Comparison of ENCODE assay signal across 8 cellular contexts in the genomic region with DNA sequence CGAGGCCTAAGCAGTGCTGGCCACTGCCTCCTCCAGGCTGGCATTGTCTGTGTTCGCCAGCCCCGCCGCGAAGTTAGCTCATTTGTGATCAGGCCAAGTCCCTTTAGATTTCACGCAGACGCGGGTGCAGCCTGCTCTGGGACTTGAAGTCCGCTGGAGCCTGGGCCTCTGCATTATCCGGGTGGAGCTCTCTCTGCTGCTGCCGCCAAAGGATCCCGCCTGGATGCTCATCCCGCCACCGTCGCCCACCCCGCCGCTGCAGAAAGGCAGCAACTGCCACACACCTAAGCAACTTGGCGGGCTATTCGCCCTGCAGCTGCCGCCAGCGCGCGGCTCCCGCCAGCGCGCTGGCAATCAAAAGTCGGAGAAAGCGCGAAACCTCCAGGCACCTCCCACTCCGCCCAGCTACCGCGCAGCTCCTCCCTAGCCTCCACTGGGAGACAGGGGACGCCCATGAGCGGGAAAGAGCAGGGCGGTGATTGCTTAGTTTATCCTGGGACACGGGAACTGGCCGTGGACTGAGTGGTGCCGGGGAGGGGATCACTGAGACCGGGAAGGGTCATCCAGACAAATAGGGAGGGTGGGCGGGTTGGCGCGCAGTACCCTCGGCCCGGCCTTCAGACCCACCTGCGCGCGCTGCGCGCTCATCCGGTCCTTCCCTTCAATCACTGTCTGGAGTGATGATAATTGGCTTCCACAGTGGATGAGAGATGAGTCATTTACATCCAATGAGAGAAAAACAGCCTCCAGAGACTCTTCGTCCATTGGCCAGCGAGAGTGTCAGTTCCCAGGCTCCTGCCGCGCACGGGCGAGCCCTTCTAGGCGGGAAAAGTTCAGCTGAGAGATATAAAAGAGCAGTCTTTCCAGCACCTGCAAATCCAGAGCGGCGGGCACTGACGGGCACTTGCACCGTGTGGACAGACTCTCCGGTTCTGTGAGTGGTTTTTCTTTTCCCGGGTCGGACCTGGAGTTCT. TPM values are rescaled to one million over a fixed set of nuclear protein-coding genes. Genes with fewer than 3 reads are reported as not detected.
A peak's percentile ranks its signal among the peaks of the same experiment; 100 is the strongest.
DNase-seq lines count a peak whose midpoint lies in the region; ATAC-seq and TF ChIP-seq lines count a peak whose summit lies in the region.

A gene with protein sequence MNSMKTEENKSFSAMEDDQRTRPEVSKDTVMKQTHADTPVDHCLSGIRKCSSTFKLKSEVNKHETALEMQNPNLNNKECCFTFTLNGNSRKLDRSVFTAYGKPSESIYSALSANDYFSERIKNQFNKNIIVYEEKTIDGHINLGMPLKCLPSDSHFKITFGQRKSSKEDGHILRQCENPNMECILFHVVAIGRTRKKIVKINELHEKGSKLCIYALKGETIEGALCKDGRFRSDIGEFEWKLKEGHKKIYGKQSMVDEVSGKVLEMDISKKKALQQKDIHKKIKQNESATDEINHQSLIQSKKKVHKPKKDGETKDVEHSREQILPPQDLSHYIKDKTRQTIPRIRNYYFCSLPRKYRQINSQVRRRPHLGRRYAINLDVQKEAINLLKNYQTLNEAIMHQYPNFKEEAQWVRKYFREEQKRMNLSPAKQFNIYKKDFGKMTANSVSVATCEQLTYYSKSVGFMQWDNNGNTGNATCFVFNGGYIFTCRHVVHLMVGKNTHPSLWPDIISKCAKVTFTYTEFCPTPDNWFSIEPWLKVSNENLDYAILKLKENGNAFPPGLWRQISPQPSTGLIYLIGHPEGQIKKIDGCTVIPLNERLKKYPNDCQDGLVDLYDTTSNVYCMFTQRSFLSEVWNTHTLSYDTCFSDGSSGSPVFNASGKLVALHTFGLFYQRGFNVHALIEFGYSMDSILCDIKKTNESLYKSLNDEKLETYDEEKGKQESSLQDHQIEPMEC (plus strand): TSS at position 875 of the 974 bp plus-strand sequence. CDS start 2,389 bp downstream, outside the sequence.

- H3K4me3 Mint-ChIP-seq in neural crest cell = peak within 1 kb of the TSS; percentile 94

- peaks cover 53% of the 10 kb centered on the region for H3K4me1 Mint-ChIP-seq in neural crest cell

- peaks cover 35% of the 10 kb centered on the region for H3K36me3 Mint-ChIP-seq in neural crest cell (ENCODE audit: low read depth)

- peak; percentile 93 for DNase-seq in Daoy (ENCODE audit: low read depth)
- peak; percentile 16 for DNase-seq in KG1 (lab: John Stamatoyannopoulos, UW)
- DNase-seq in RPMI7951 (ENCODE audit: low read depth) = peak; percentile 97
- DNase-seq in activated effector memory CD4-positive, alpha-beta T cell treated with anti-CD3 and anti-CD28 coated beads, Interleukin-2, amount 50 U/mL, for 16 hours = peak; percentile 87
- DNase-seq in foreskin melanocyte = peak; percentile 88
- peak; percentile 65 for DNase-seq in neural crest cell (ENCODE audit: low read depth, low spot score)

- H3K27me3 Mint-ChIP-seq in neural crest cell (ENCODE audit: low read depth) = peaks cover 19% of the 10 kb centered on the region

- peak within 1 kb of the TSS; percentile 42 for H3K27ac ChIP-seq in thymus (ENCODE audit: low read depth)

- 3% methylated on average over 64 of the region's 64 CpGs for WGBS in thymus

- peaks cover 8% of the 10 kb centered on the region for H3K4me1 ChIP-seq in thymus (ENCODE audit: control insufficient read depth, insufficient read depth, low read length)

- peaks cover 7% of the 10 kb centered on the region for H3K9me3 Mint-ChIP-seq in neural crest cell

- no peaks in the 10 kb centered on the region for H3K9me3 ChIP-seq in thymus (ENCODE audit: control insufficient read depth)

- no peaks in the 10 kb centered on the region for H3K36me3 ChIP-seq in thymus (ENCODE audit: control insufficient read depth, insufficient read depth)

- ATAC-seq in GM21737 (IDR thresholded peaks at IDR 0.05; ENCODE audit: unreplicated experiment) = peak; percentile 75

- H3K27me3 ChIP-seq in thymus (ENCODE audit: control insufficient read depth, insufficient read depth) = no peaks in the 10 kb centered on the region

- peak within 1 kb of the TSS; percentile 81 for H3K27ac Mint-ChIP-seq in neural crest cell (ENCODE audit: unreplicated experiment)

- no peak for TF ChIP-seq CTCF in neural crest cell (conservative IDR thresholded peaks at IDR 0.05)

- peak within 1 kb of the TSS; percentile 63 for H3K4me3 ChIP-seq in thymus (ENCODE audit: low read length)

RNA-seq across cellular contexts. Expression of the gene that starts here (rescaled TPM):
- 24.1 and 32.3 TPM in 2 replicates for total RNA-seq in Daoy (2014; rRNA removed; shearing (Covaris generic))
- 21.1 and 34.0 TPM in 2 replicates for total RNA-seq in RPMI7951 (2014; rRNA removed; shearing (Covaris generic))
- total RNA-seq in neural crest cell = 35.1 and 35.4 TPM in 2 replicates
- 0.80 TPM for polyA plus RNA-seq in thymus

Comparison
In these comparisons a context has a peak if more than half of its experiments do, and no peak if none do; other contexts are left out.
1. Peak in every context shown above with its lines: DNase-seq, ATAC-seq, H3K4me3 ChIP-seq and H3K27ac ChIP-seq.
2. DNase-seq: peak in every context shown above with its lines; median percentile 97 in RPMI7951; 93 in Daoy; 88 in foreskin melanocyte; 87 in activated effector memory CD4-positive, alpha-beta T cell treated with anti-CD3 and anti-CD28 coated beads, Interleukin-2, amount 50 U/mL, for 16 hours; 65 in neural crest cell; 16 in KG1.